7 cellular contexts compared by ENCODE assay signal in genomic region chr17:64974750-64975317, GRCh38. TPM values are rescaled to one million over a fixed set of nuclear protein-coding genes. Genes with fewer than 3 reads are reported as not detected.
DNase-seq lines count a peak whose midpoint lies in the region; ATAC-seq and TF ChIP-seq lines count a peak whose summit lies in the region.

No MANE protein-coding gene starts in this region.

- H3K36me3 ChIP-seq in brain microvascular endothelial cell (replicated peaks) = no peaks in the 10 kb centered on the region

- H3K27ac ChIP-seq in brain microvascular endothelial cell = peak overlapping the region; percentile 76

- peak; percentile 50 for ATAC-seq in GM19395 (IDR thresholded peaks at IDR 0.05; ENCODE audit: unreplicated experiment)

- H3K4me3 ChIP-seq in Jurkat, Clone E6-1 (ENCODE audit: low read length) = peak overlapping the region; percentile 81
- peak overlapping the region; percentile 72 for H3K4me3 ChIP-seq in brain microvascular endothelial cell (ENCODE audit: low read depth, low read length)
- H3K4me3 ChIP-seq in mononuclear cell (ENCODE audit: low read length) = peak overlapping the region; percentile 66

- H3K4me1 ChIP-seq in mononuclear cell (ENCODE audit: insufficient read depth, low read length) = peaks cover 30% of the 10 kb centered on the region

- DNase-seq in Jurkat, Clone E6-1 (ENCODE audit: low read depth, low spot score) = no peak
- DNase-seq in brain microvascular endothelial cell = no peak
- no peak for DNase-seq in NCI-H1105 treated with DMSO at 0.1 percent for 48 hours (lab: John Stamatoyannopoulos, UW)
- no peak for DNase-seq in KG1 (lab: John Stamatoyannopoulos, UW)
- DNase-seq in GM19238 (ENCODE audit: insufficient read length, low spot score) = no peak

- no peak for TF ChIP-seq CTCF in brain microvascular endothelial cell (IDR thresholded peaks at IDR 0.05; ENCODE audit: low read depth, low read length, missing control alignments)

- in situ Hi-C loops in brain microvascular endothelial cell (cut with HindIII; ENCODE audit: low pct_ligation_motif_present, low sequenced_read_pairs) = no loop called here

- no peaks in the 10 kb centered on the region for H3K27me3 ChIP-seq in brain microvascular endothelial cell (replicated peaks)
- no peaks in the 10 kb centered on the region for H3K27me3 ChIP-seq in mononuclear cell (ENCODE audit: insufficient read depth, low read length)

- no peaks in the 10 kb centered on the region for H3K9me3 ChIP-seq in mononuclear cell (ENCODE audit: low read depth, low read length)

RNA-seq across cellular contexts. Expression of gene LRRC37A3, which starts 55.6 kb away (rescaled TPM):
- polyA plus RNA-seq in Jurkat, Clone E6-1 (2012; ENCODE audit: insufficient read depth, insufficient read length) = 9.0 TPM
- 22.1 TPM for total RNA-seq in mononuclear cell
